In the genomic region with DNA sequence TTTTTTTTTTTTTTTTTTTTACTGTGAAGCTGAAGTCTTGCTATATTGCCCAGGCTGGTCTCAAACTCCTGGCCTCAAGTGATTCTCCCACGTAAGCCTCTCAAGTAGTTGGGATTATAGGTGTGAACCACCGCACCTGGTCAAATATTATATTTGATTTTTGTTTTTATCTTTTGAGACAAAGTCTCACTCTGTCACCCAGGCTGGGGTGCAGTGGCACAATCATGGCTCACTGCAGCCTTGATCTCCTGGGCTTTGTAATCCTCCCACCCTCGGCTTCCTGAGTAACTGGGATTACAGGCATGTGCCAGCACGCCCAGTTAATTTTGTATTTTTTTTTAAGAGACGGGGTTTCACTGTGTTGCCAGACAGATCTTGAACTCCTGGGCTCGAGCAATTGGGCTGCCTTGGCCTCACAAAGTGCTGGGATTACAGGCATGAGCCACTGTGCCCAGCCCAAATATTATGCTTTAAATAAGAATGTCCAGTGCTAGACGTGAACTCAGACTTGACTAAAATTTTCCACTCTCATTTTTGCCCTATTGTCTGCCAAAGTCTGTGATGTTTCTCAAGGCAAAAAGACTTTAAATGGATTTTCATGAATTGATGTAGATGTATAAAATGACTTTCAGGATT, we compare ENCODE assay signal across 38 cellular contexts.
"Had no signal": no experiment of that assay in that cellular context is flagged by ENCODE, and none has a peak within 500 bp of the region (broad histone marks: within the 10 kb centered on the region; RNA-seq: fewer than 3 reads in every experiment).

No MANE protein-coding gene starts in this region.

- H3K4me3 ChIP-seq: SJSA1 had no signal

- H3K4me1 ChIP-seq: SJSA1 had no signal

- H3K27me3 Mint-ChIP-seq: activated CD4-positive, alpha-beta T cell treated with anti-CD3 and anti-CD28 coated beads, Interleukin-2, amount 10 ng/mL, durations not matched to agents 7 days and 5 days; activated naive CD8-positive, alpha-beta T cell treated with anti-CD3 and anti-CD28 coated beads for 36 hours; brain had no signal

- H3K27ac Mint-ChIP-seq: activated CD4-positive, alpha-beta memory T cell treated with anti-CD3 and anti-CD28 coated beads, Interleukin-2, amount 10 ng/mL, durations not matched to agents 7 days and 5 days; activated CD4-positive, alpha-beta T cell treated with anti-CD3 and anti-CD28 coated beads for 36 hours; activated CD4-positive, alpha-beta T cell treated with anti-CD3 and anti-CD28 coated beads, Interleukin-2, amount 10 ng/mL, durations not matched to agents 7 days and 5 days; activated CD8-positive, alpha-beta memory T cell treated with anti-CD3 and anti-CD28 coated beads, Interleukin-2, amount 10 ng/mL, durations not matched to agents 7 days and 5 days; activated naive CD8-positive, alpha-beta T cell treated with anti-CD3 and anti-CD28 coated beads for 36 hours; activated T-cell treated with anti-CD3 and anti-CD28 coated beads, Interleukin-2, amount 50 U/mL, for 72 hours; activated T-helper 17 cell treated with anti-CD3 and anti-CD28 coated beads, Interleukin-2, amount 50 U/mL, for 72 hours; brain; T-helper 1 cell treated with Interleukin-12 subunit alpha and Interleukin-12 subunit beta and Interleukin-4 antibody, amounts not matched to agents 30 μg/mL and 1 μg/mL, for 36 hours; T-helper 2 cell treated with Interferon-gamma antibody and Interleukin-4, amounts not matched to agents 5 μg/mL and 100 μg/mL, for 36 hours; WTC11 had no signal

- H3K36me3 ChIP-seq: SJSA1 had no signal

- FAIRE-seq: astrocyte, TTC549 had no signal

- DNase-seq: activated CD4-positive, alpha-beta memory T cell treated with anti-CD3 and anti-CD28 coated beads, Interleukin-2, amount 10 ng/mL, durations not matched to agents 7 days and 5 days; activated CD4-positive, alpha-beta T cell treated with anti-CD3 and anti-CD28 coated beads for 36 hours; activated CD4-positive, alpha-beta T cell treated with anti-CD3 and anti-CD28 coated beads, Interleukin-2, amount 10 ng/mL, durations not matched to agents 7 days and 5 days; activated CD8-positive, alpha-beta memory T cell treated with anti-CD3 and anti-CD28 coated beads for 24 hours; activated CD8-positive, alpha-beta memory T cell treated with anti-CD3 and anti-CD28 coated beads, Interleukin-2, amount 10 ng/mL, durations not matched to agents 7 days and 5 days; activated CD8-positive, alpha-beta memory T cell treated with anti-CD3 and anti-CD28 coated beads, Interleukin-2, amount 50 U/mL, for 48 hours; activated effector memory CD4-positive, alpha-beta T cell treated with anti-CD3 and anti-CD28 coated beads, Interleukin-2, amount 50 U/mL, for 16 hours; activated naive CD4-positive, alpha-beta T cell; activated naive CD4-positive, alpha-beta T cell treated with anti-CD3 and anti-CD28 coated beads, Interleukin-2, amount 50 U/mL, for 16 hours; activated naive CD8-positive, alpha-beta T cell treated with anti-CD3 and anti-CD28 coated beads for 36 hours; activated T-cell treated with anti-CD3 and anti-CD28 coated beads, Interleukin-2, amount 50 U/mL, for 72 hours; amniotic stem cell; central memory CD4-positive, alpha-beta T cell; Kasumi-1; KG1; MM.1S; MV-4-11; NCI-H1092; NCI-H1436 treated with DMSO at 0.1 percent for 48 hours; NCI-H1694 treated with DMSO at 0.1 percent for 48 hours; NCI-H2029; NCI-H2171 treated with DMSO at 0.1 percent for 48 hours; NCI-H2227 treated with DMSO at 0.1 percent for 48 hours; NCI-H446; NCI-H524; NCI-H69; SHP77; SK-N-SH had no signal

- H3K9ac ChIP-seq: SK-N-SH had no signal

- H3K4me1 Mint-ChIP-seq: activated CD4-positive, alpha-beta memory T cell treated with anti-CD3 and anti-CD28 coated beads, Interleukin-2, amount 10 ng/mL, durations not matched to agents 7 days and 5 days; activated CD4-positive, alpha-beta T cell treated with anti-CD3 and anti-CD28 coated beads for 36 hours; activated CD4-positive, alpha-beta T cell treated with anti-CD3 and anti-CD28 coated beads, Interleukin-2, amount 10 ng/mL, durations not matched to agents 7 days and 5 days; activated CD8-positive, alpha-beta memory T cell treated with anti-CD3 and anti-CD28 coated beads, Interleukin-2, amount 10 ng/mL, durations not matched to agents 7 days and 5 days; activated naive CD8-positive, alpha-beta T cell treated with anti-CD3 and anti-CD28 coated beads for 36 hours; activated T-helper 17 cell treated with anti-CD3 and anti-CD28 coated beads, Interleukin-2, amount 50 U/mL, for 72 hours; WTC11 had no signal

- H3K36me3 Mint-ChIP-seq: activated CD8-positive, alpha-beta memory T cell treated with anti-CD3 and anti-CD28 coated beads, Interleukin-2, amount 10 ng/mL, durations not matched to agents 7 days and 5 days; activated naive CD8-positive, alpha-beta T cell treated with anti-CD3 and anti-CD28 coated beads for 36 hours; brain had no signal

- H3K9me3 ChIP-seq: SJSA1, SK-N-SH had no signal

- H3K27ac ChIP-seq: SJSA1 had no signal

- H3K4me2 ChIP-seq: SK-N-SH had no signal

- H3K9me3 Mint-ChIP-seq: activated CD4-positive, alpha-beta memory T cell treated with anti-CD3 and anti-CD28 coated beads, Interleukin-2, amount 10 ng/mL, durations not matched to agents 7 days and 5 days; activated CD4-positive, alpha-beta T cell treated with anti-CD3 and anti-CD28 coated beads, Interleukin-2, amount 10 ng/mL, durations not matched to agents 7 days and 5 days; activated naive CD8-positive, alpha-beta T cell treated with anti-CD3 and anti-CD28 coated beads for 36 hours; activated T-cell treated with anti-CD3 and anti-CD28 coated beads, Interleukin-2, amount 50 U/mL, for 72 hours; activated T-helper 17 cell treated with anti-CD3 and anti-CD28 coated beads, Interleukin-2, amount 50 U/mL, for 72 hours; brain; T-helper 1 cell treated with Interleukin-12 subunit alpha and Interleukin-12 subunit beta and Interleukin-4 antibody, amounts not matched to agents 30 μg/mL and 1 μg/mL, for 36 hours; T-helper 2 cell treated with Interferon-gamma antibody and Interleukin-4, amounts not matched to agents 5 μg/mL and 100 μg/mL, for 36 hours had no signal

- ATAC-seq: activated CD4-positive, alpha-beta T cell treated with anti-CD3 and anti-CD28 coated beads for 36 hours; activated CD4-positive, CD25-positive, alpha-beta regulatory T cell treated with anti-CD3 and anti-CD28 coated beads, Interleukin-2, amount 50 U/mL, for 24 hours; activated CD8-positive, alpha-beta memory T cell treated with anti-CD3 and anti-CD28 coated beads, Interleukin-2, amount 10 ng/mL, durations not matched to agents 7 days and 5 days; activated T-cell treated with anti-CD3 and anti-CD28 coated beads, Interleukin-2, amount 50 U/mL, for 72 hours; activated T-helper 17 cell treated with anti-CD3 and anti-CD28 coated beads, Interleukin-2, amount 50 U/mL, for 72 hours; Panc1; WTC11 had no signal

- H3K4me3 Mint-ChIP-seq: activated CD4-positive, alpha-beta memory T cell treated with anti-CD3 and anti-CD28 coated beads, Interleukin-2, amount 10 ng/mL, durations not matched to agents 7 days and 5 days; activated CD4-positive, alpha-beta T cell treated with anti-CD3 and anti-CD28 coated beads for 36 hours; activated CD4-positive, alpha-beta T cell treated with anti-CD3 and anti-CD28 coated beads, Interleukin-2, amount 10 ng/mL, durations not matched to agents 7 days and 5 days; activated CD8-positive, alpha-beta memory T cell treated with anti-CD3 and anti-CD28 coated beads, Interleukin-2, amount 10 ng/mL, durations not matched to agents 7 days and 5 days; activated naive CD8-positive, alpha-beta T cell treated with anti-CD3 and anti-CD28 coated beads for 36 hours; activated T-cell treated with anti-CD3 and anti-CD28 coated beads, Interleukin-2, amount 50 U/mL, for 72 hours; activated T-helper 17 cell treated with anti-CD3 and anti-CD28 coated beads, Interleukin-2, amount 50 U/mL, for 72 hours; brain; T-helper 1 cell treated with Interleukin-12 subunit alpha and Interleukin-12 subunit beta and Interleukin-4 antibody, amounts not matched to agents 30 μg/mL and 1 μg/mL, for 36 hours; T-helper 2 cell treated with Interferon-gamma antibody and Interleukin-4, amounts not matched to agents 5 μg/mL and 100 μg/mL, for 36 hours; WTC11 had no signal

- H3K27me3 ChIP-seq: SJSA1 had no signal
